Comparison of ENCODE assay signal across 29 cellular contexts in genomic region chr22:20226077-20226716, GRCh38.
"Had no signal": no experiment of that assay in that cellular context is flagged by ENCODE, and none has a peak within 500 bp of the region (broad histone marks: within the 10 kb centered on the region; RNA-seq: fewer than 3 reads in every experiment).

No MANE protein-coding gene starts in this region.

- H3K27ac ChIP-seq: breast epithelium, cardiac muscle cell, colonic mucosa, epithelial cell of prostate, esophagus squamous epithelium had no signal

- H3K27ac Mint-ChIP-seq: activated CD4-positive, alpha-beta memory T cell treated with anti-CD3 and anti-CD28 coated beads, Interleukin-2, amount 10 ng/mL, durations not matched to agents 7 days and 5 days; activated CD4-positive, alpha-beta T cell treated with anti-CD3 and anti-CD28 coated beads, Interleukin-2, amount 10 ng/mL, durations not matched to agents 7 days and 5 days; activated naive CD4-positive, alpha-beta T cell treated with anti-CD3 and anti-CD28 coated beads, Interleukin-2, amount 10 ng/mL, durations not matched to agents 7 days and 5 days; activated naive CD4-positive, alpha-beta T cell treated with anti-CD3 and anti-CD28 coated beads, Interleukin-2, amount 50 U/mL, for 72 hours; activated naive CD8-positive, alpha-beta T cell treated with anti-CD3 and anti-CD28 coated beads, Interleukin-2, amount 10 ng/mL, durations not matched to agents 7 days and 5 days; activated T-cell treated with anti-CD3 and anti-CD28 coated beads, Interleukin-2, amount 50 U/mL, for 24 hours; activated T-cell treated with anti-CD3 and anti-CD28 coated beads, Interleukin-2, amount 50 U/mL, for 72 hours had no signal

- H3K27me3 ChIP-seq: ascending aorta, breast epithelium, cardiac muscle cell, colonic mucosa had no signal

- H3K4me3 Mint-ChIP-seq: activated CD4-positive, alpha-beta memory T cell treated with anti-CD3 and anti-CD28 coated beads, Interleukin-2, amount 10 ng/mL, durations not matched to agents 7 days and 5 days; activated CD4-positive, alpha-beta T cell treated with anti-CD3 and anti-CD28 coated beads, Interleukin-2, amount 10 ng/mL, durations not matched to agents 7 days and 5 days; activated naive CD4-positive, alpha-beta T cell treated with anti-CD3 and anti-CD28 coated beads, Interleukin-2, amount 10 ng/mL, durations not matched to agents 7 days and 5 days; activated naive CD8-positive, alpha-beta T cell treated with anti-CD3 and anti-CD28 coated beads, Interleukin-2, amount 10 ng/mL, durations not matched to agents 7 days and 5 days; activated T-cell treated with anti-CD3 and anti-CD28 coated beads, Interleukin-2, amount 50 U/mL, for 24 hours; activated T-cell treated with anti-CD3 and anti-CD28 coated beads, Interleukin-2, amount 50 U/mL, for 72 hours; brain had no signal

- DNase-seq: activated CD4-positive, alpha-beta memory T cell treated with anti-CD3 and anti-CD28 coated beads, Interleukin-2, amount 10 ng/mL, durations not matched to agents 7 days and 5 days; activated CD4-positive, alpha-beta T cell treated with anti-CD3 and anti-CD28 coated beads for 1 hour; activated CD4-positive, alpha-beta T cell treated with anti-CD3 and anti-CD28 coated beads for 4 hours; activated CD4-positive, alpha-beta T cell treated with anti-CD3 and anti-CD28 coated beads, Interleukin-2, amount 10 ng/mL, durations not matched to agents 7 days and 5 days; activated CD4-positive, alpha-beta T cell treated with anti-CD3 and anti-CD28 coated beads, Interleukin-2, amount 50 U/mL, for 4 hours; activated CD8-positive, alpha-beta memory T cell treated with anti-CD3 and anti-CD28 coated beads, Interleukin-2, amount 50 U/mL, for 48 hours; activated gamma-delta T cell; activated naive CD4-positive, alpha-beta T cell; activated naive CD4-positive, alpha-beta T cell treated with anti-CD3 and anti-CD28 coated beads, Interleukin-2, amount 10 ng/mL, durations not matched to agents 7 days and 5 days; activated naive CD8-positive, alpha-beta T cell treated with anti-CD3 and anti-CD28 coated beads, Interleukin-2, amount 10 ng/mL, durations not matched to agents 7 days and 5 days; activated T-cell treated with anti-CD3 and anti-CD28 coated beads for 4 hours; activated T-cell treated with anti-CD3 and anti-CD28 coated beads, Interleukin-2, amount 50 U/mL, for 24 hours; activated T-cell treated with anti-CD3 and anti-CD28 coated beads, Interleukin-2, amount 50 U/mL, for 72 hours; central memory CD4-positive, alpha-beta T cell; cerebellar nuclear complex; colonic mucosa; effector CD8-positive, alpha-beta T cell; esophagus squamous epithelium; head of caudate nucleus; T-helper 2 cell had no signal

- H3K9me3 Mint-ChIP-seq: activated T-cell treated with anti-CD3 and anti-CD28 coated beads, Interleukin-2, amount 50 U/mL, for 24 hours had no signal

- H3K36me3 Mint-ChIP-seq: activated naive CD4-positive, alpha-beta T cell treated with anti-CD3 and anti-CD28 coated beads, Interleukin-2, amount 10 ng/mL, durations not matched to agents 7 days and 5 days; activated naive CD4-positive, alpha-beta T cell treated with anti-CD3 and anti-CD28 coated beads, Interleukin-2, amount 50 U/mL, for 72 hours; activated naive CD8-positive, alpha-beta T cell treated with anti-CD3 and anti-CD28 coated beads, Interleukin-2, amount 10 ng/mL, durations not matched to agents 7 days and 5 days; brain had no signal

- H3K36me3 ChIP-seq: ascending aorta, breast epithelium, cardiac muscle cell, colonic mucosa, esophagus squamous epithelium had no signal

- H3K4me1 Mint-ChIP-seq: activated CD4-positive, alpha-beta memory T cell treated with anti-CD3 and anti-CD28 coated beads, Interleukin-2, amount 10 ng/mL, durations not matched to agents 7 days and 5 days; activated CD4-positive, alpha-beta T cell treated with anti-CD3 and anti-CD28 coated beads, Interleukin-2, amount 10 ng/mL, durations not matched to agents 7 days and 5 days; activated naive CD4-positive, alpha-beta T cell treated with anti-CD3 and anti-CD28 coated beads, Interleukin-2, amount 10 ng/mL, durations not matched to agents 7 days and 5 days; activated naive CD8-positive, alpha-beta T cell treated with anti-CD3 and anti-CD28 coated beads, Interleukin-2, amount 10 ng/mL, durations not matched to agents 7 days and 5 days had no signal

- H3K4me1 ChIP-seq: breast epithelium, colonic mucosa had no signal

- H3K27me3 Mint-ChIP-seq: activated CD4-positive, alpha-beta memory T cell treated with anti-CD3 and anti-CD28 coated beads, Interleukin-2, amount 10 ng/mL, durations not matched to agents 7 days and 5 days; activated CD4-positive, alpha-beta T cell treated with anti-CD3 and anti-CD28 coated beads, Interleukin-2, amount 10 ng/mL, durations not matched to agents 7 days and 5 days; activated naive CD4-positive, alpha-beta T cell treated with anti-CD3 and anti-CD28 coated beads, Interleukin-2, amount 10 ng/mL, durations not matched to agents 7 days and 5 days; activated naive CD8-positive, alpha-beta T cell treated with anti-CD3 and anti-CD28 coated beads, Interleukin-2, amount 10 ng/mL, durations not matched to agents 7 days and 5 days; activated T-cell treated with anti-CD3 and anti-CD28 coated beads, Interleukin-2, amount 50 U/mL, for 24 hours had no signal

- H3K4me3 ChIP-seq: ascending aorta, breast epithelium, cardiac muscle cell, colonic mucosa, esophagus squamous epithelium had no signal

- H3K9me3 ChIP-seq: ascending aorta, breast epithelium, colonic mucosa, esophagus squamous epithelium had no signal

- FAIRE-seq: endometrium, endothelial cell of umbilical vein, frontal cortex had no signal
